Comparison of ENCODE assay signal across 18 cellular contexts in the genomic region with DNA sequence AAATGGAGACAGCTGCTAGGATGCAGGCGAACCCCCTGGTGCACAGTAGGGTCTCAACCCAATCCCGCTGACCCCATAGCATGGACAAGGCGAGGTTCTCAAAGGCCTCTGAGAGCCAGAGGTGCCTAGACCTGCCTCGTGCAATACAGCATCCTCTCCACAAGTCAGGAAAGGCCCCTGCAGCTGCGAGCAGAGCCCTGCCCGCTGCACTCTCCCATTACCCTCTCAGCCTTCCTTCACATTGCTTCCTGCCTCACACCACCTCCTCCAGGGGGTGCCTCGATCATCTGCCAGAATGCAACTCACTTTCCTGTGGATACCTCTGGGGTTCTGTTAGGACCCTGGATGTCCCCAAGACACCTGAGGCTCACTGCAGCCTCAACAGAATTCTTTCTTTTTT. TPM values are rescaled to one million over a fixed set of nuclear protein-coding genes. Genes with fewer than 3 reads are reported as not detected.
DNase-seq lines count a peak whose midpoint lies in the region; ATAC-seq, FAIRE-seq and TF ChIP-seq lines count a peak whose summit lies in the region.
"Had no signal": no experiment of that assay in that cellular context is flagged by ENCODE, and none has a peak within 500 bp of the region (broad histone marks: within the 10 kb centered on the region; RNA-seq: fewer than 3 reads in every experiment).

No MANE protein-coding gene starts in this region.

- TF ChIP-seq EP300 in K562 (IDR thresholded peaks at IDR 0.05; ENCODE audit: low read length): no peak

- no peak overlapping the region for H2BK5ac ChIP-seq in trophoblast cell (ENCODE audit: low read depth, low read length, poor library complexity)

- H3K36me3 Mint-ChIP-seq in activated naive CD4-positive, alpha-beta T cell treated with anti-CD3 and anti-CD28 coated beads, Interleukin-2, amount 50 U/mL, for 24 hours: no peaks in the 10 kb centered on the region
- no peaks in the 10 kb centered on the region for H3K36me3 Mint-ChIP-seq in activated naive CD4-positive, alpha-beta T cell treated with anti-CD3 and anti-CD28 coated beads, Interleukin-2, amount 50 U/mL, for 72 hours
- H3K36me3 Mint-ChIP-seq: memory B cell; natural killer cell treated with Interleukin-12 subunit alpha and Interleukin-12 subunit beta and Interleukin-15 and Interleukin-18, amount 100 ng/mL, for 72 hours had no signal

- FAIRE-seq in K562 (lab: Jason Lieb, UNC): no peak
- FAIRE-seq: D721Med, HTR-8/SVneo, islet of Langerhans had no signal

- DNase-seq in activated naive CD4-positive, alpha-beta T cell treated with anti-CD3 and anti-CD28 coated beads, Interleukin-2, amount 50 U/mL, for 72 hours (ENCODE audit: low spot score in 2 of 2): no peak
- DNase-seq in K562 (ENCODE audit: extremely low read depth in 1 of 4, low spot score in 3 of 4) (no peak), trophoblast cell (no peak), NCI-H2196 (lab: John Stamatoyannopoulos, UW; ENCODE audit: unreplicated experiment) (no peak), NCI-H2227 (lab: John Stamatoyannopoulos, UW; ENCODE audit: unreplicated experiment) (no peak)
- DNase-seq: aorta, NCI-H1694 had no signal

- no peak overlapping the region for H4K91ac ChIP-seq in trophoblast cell (ENCODE audit: low read depth, low read length)

- H3F3A ChIP-seq in Loucy (ENCODE audit: low read depth): no peaks in the 10 kb centered on the region

- intact Hi-C loops in K562 (cut with micrococcal nuclease): no loop called here

- no peak for TF ChIP-seq POLR2A in K562 (conservative IDR thresholded peaks at IDR 0.05)

- no peaks in the 10 kb centered on the region for H3K9me3 Mint-ChIP-seq in activated naive CD4-positive, alpha-beta T cell treated with anti-CD3 and anti-CD28 coated beads, Interleukin-2, amount 50 U/mL, for 24 hours
- H3K9me3 Mint-ChIP-seq in activated naive CD4-positive, alpha-beta T cell treated with anti-CD3 and anti-CD28 coated beads, Interleukin-2, amount 50 U/mL, for 72 hours: no peaks in the 10 kb centered on the region
- H3K9me3 Mint-ChIP-seq: memory B cell; natural killer cell treated with Interleukin-12 subunit alpha and Interleukin-12 subunit beta and Interleukin-15 and Interleukin-18, amount 100 ng/mL, for 72 hours had no signal

- H3K23ac ChIP-seq in trophoblast cell (ENCODE audit: low read length): no peak overlapping the region

- H3K9me2 ChIP-seq in Loucy (replicated peaks; ENCODE audit: low read depth, low read length): no peaks in the 10 kb centered on the region

- TF ChIP-seq RAD21 in K562 (CRISPR knock-in tag; conservative IDR thresholded peaks at IDR 0.05 in 1 of 2, IDR thresholded peaks at IDR 0.05 in 1 of 2): no peak

- no peaks in the 10 kb centered on the region for H3K27me3 ChIP-seq in Loucy (ENCODE audit: insufficient read depth, low read length, poor library complexity, severe bottlenecking)
- H3K27me3 ChIP-seq in K562 (ENCODE audit: control insufficient read depth in 2 of 2, insufficient read depth in 2 of 2, low read length in 2 of 2): 0 out of 5 replicates have a peak, but pooled peaks cover 0 to 4% of the 10 kb centered on the region in 2 experiments
- no peaks in the 10 kb centered on the region for H3K27me3 ChIP-seq in trophoblast cell (ENCODE audit: insufficient read depth, low read length)

- H3K4me3 Mint-ChIP-seq in activated naive CD4-positive, alpha-beta T cell treated with anti-CD3 and anti-CD28 coated beads, Interleukin-2, amount 50 U/mL, for 24 hours: no peak overlapping the region
- H3K4me3 Mint-ChIP-seq: activated CD4-positive, alpha-beta T cell treated with anti-CD3 and anti-CD28 coated beads for 36 hours; memory B cell; natural killer cell treated with Interleukin-12 subunit alpha and Interleukin-12 subunit beta and Interleukin-15 and Interleukin-18, amount 100 ng/mL, for 72 hours had no signal

- peaks cover 66% of the 10 kb centered on the region for H3K4me1 Mint-ChIP-seq in activated naive CD4-positive, alpha-beta T cell treated with anti-CD3 and anti-CD28 coated beads, Interleukin-2, amount 50 U/mL, for 24 hours

- H4K12ac ChIP-seq in trophoblast cell (ENCODE audit: low read depth, low read length): no peak overlapping the region

- no peak overlapping the region for H3K4ac ChIP-seq in trophoblast cell (ENCODE audit: low read depth, low read length)

- peak overlapping the region; percentile 37 for H2BK12ac ChIP-seq in trophoblast cell (ENCODE audit: low read length)

- H3K9me1 ChIP-seq in K562 (ENCODE audit: control insufficient read depth, insufficient read depth, low read length): no peaks in the 10 kb centered on the region

- CTCF ChIA-PET in K562 (lab: Yijun Ruan, JAX; ENCODE audit: low intra/inter-chr PET ratio): interaction anchor here (2.8 kb wide), 1 partner anchor 144 kb away, joined by 25 read pairs; no protein-coding TSS in a partner anchor

- in situ Hi-C loops in K562 (cut with MboI): loop anchor here (5.0 kb wide), 1 partner anchor 146 kb away; no protein-coding TSS in a partner anchor

- ATAC-seq in activated naive CD4-positive, alpha-beta T cell treated with anti-CD3 and anti-CD28 coated beads, Interleukin-2, amount 50 U/mL, for 72 hours: no peak
- ATAC-seq in K562 (peak; percentile 22; the same call in 1 of the 3 replicates), HG03439 (IDR thresholded peaks at IDR 0.05; ENCODE audit: unreplicated experiment) (no peak)

- no peaks in the 10 kb centered on the region for H3K27me3 Mint-ChIP-seq in activated naive CD4-positive, alpha-beta T cell treated with anti-CD3 and anti-CD28 coated beads, Interleukin-2, amount 50 U/mL, for 24 hours
- H3K27me3 Mint-ChIP-seq: activated CD4-positive, alpha-beta T cell treated with anti-CD3 and anti-CD28 coated beads for 36 hours had no signal

- peaks cover 17% of the 10 kb centered on the region; the same call in 1 of the 2 replicates for H3K79me2 ChIP-seq in Loucy (ENCODE audit: insufficient read depth, low read length)
- H3K79me2 ChIP-seq in K562 (ENCODE audit: control insufficient read depth, insufficient read depth, low read length): no peaks in the 10 kb centered on the region
- no peaks in the 10 kb centered on the region for H3K79me2 ChIP-seq in trophoblast cell (ENCODE audit: control insufficient read depth, insufficient read depth, low read length, poor library complexity)

- peak overlapping the region; percentile 7 for H3K18ac ChIP-seq in trophoblast cell (ENCODE audit: low read length)

- H3K27ac Mint-ChIP-seq in activated naive CD4-positive, alpha-beta T cell treated with anti-CD3 and anti-CD28 coated beads, Interleukin-2, amount 50 U/mL, for 24 hours: peak overlapping the region; percentile 72
- H3K27ac Mint-ChIP-seq in activated naive CD4-positive, alpha-beta T cell treated with anti-CD3 and anti-CD28 coated beads, Interleukin-2, amount 50 U/mL, for 72 hours: no peak overlapping the region
- H3K27ac Mint-ChIP-seq: activated CD4-positive, alpha-beta T cell treated with anti-CD3 and anti-CD28 coated beads for 36 hours; memory B cell; natural killer cell treated with Interleukin-12 subunit alpha and Interleukin-12 subunit beta and Interleukin-15 and Interleukin-18, amount 100 ng/mL, for 72 hours had no signal

- TF ChIP-seq CTCF in Loucy (conservative IDR thresholded peaks at IDR 0.05; ENCODE audit: low read length) (no peak), K562 (IDR thresholded peaks at IDR 0.05 in 2 of 3, conservative IDR thresholded peaks at IDR 0.05 in 1 of 3; ENCODE audit: insufficient read depth in 2 of 3, low read depth in 1 of 3, low read length in 3 of 3) (no peak)

- no peak overlapping the region for H4K8ac ChIP-seq in trophoblast cell (ENCODE audit: low read depth, low read length)

- H3K14ac ChIP-seq in trophoblast cell (ENCODE audit: low read length): no peak overlapping the region

- POLR2A ChIA-PET in K562 (lab: Yijun Ruan, JAX): no interaction called here

- no peak overlapping the region for H2AK5ac ChIP-seq in trophoblast cell (ENCODE audit: low read length)

- peak overlapping the region; percentile 12 for H3K4me2 ChIP-seq in Loucy (ENCODE audit: low read depth, low read length, poor library complexity, severe bottlenecking)
- no peak overlapping the region for H3K4me2 ChIP-seq in K562 (ENCODE audit: insufficient read depth, low read length)
- no peak overlapping the region for H3K4me2 ChIP-seq in trophoblast cell (ENCODE audit: low read length)
- H3K4me2 ChIP-seq: smooth muscle cell had no signal

- H3K4me3 ChIP-seq in Loucy (ENCODE audit: low read length, poor library complexity, severe bottlenecking) (no peak overlapping the region), K562 (no peak overlapping the region), trophoblast cell (ENCODE audit: low read depth, low read length) (peak overlapping the region; percentile 25)
- H3K4me3 ChIP-seq: SK-N-MC, smooth muscle cell had no signal

- H3K9me3 ChIP-seq in Loucy (ENCODE audit: insufficient read depth, low read depth, low read length): no peaks in the 10 kb centered on the region
- no peaks in the 10 kb centered on the region for H3K9me3 ChIP-seq in K562 (replicated peaks; ENCODE audit: control insufficient read depth, insufficient read depth, low read depth, low read length)
- H3K9me3 ChIP-seq in trophoblast cell (ENCODE audit: insufficient read depth, low read depth, low read length): no peaks in the 10 kb centered on the region

- H4K20me1 ChIP-seq in Loucy (ENCODE audit: insufficient read depth, low read length, poor library complexity, severe bottlenecking) (no peaks in the 10 kb centered on the region), K562 (replicated peaks; ENCODE audit: control insufficient read depth, insufficient read depth, low read length) (no peaks in the 10 kb centered on the region; the same call in none of the 2 replicates)

- 32% methylated on average over 6 of the region's 7 CpGs for WGBS in K562 (ENCODE audit: insufficient coverage, low coverage, missing lambda C conversion rate)
- no CpG with 5 or more reads among the region's 7 CpGs for WGBS in trophoblast cell (ENCODE audit: extremely low coverage, insufficient coverage, insufficient read length)

- BruUV-seq in K562 (replicated peaks; lab: Mats Ljungman, UMichigan): no TSS peak

- H3K27ac ChIP-seq in K562 (ENCODE audit: extremely low read depth, low read depth, low read length) (no peak overlapping the region), trophoblast cell (ENCODE audit: low read depth, low read length) (no peak overlapping the region)
- H3K27ac ChIP-seq: SK-N-MC had no signal

- H2AFZ ChIP-seq in Loucy (ENCODE audit: low read length) (no peak overlapping the region), K562 (ENCODE audit: low read depth, low read length) (no peak overlapping the region), trophoblast cell (ENCODE audit: insufficient read depth, low read length, poor library complexity) (no peak overlapping the region)

- H2BK120ac ChIP-seq in trophoblast cell (ENCODE audit: insufficient read depth, low read length, poor library complexity): no peak overlapping the region

- peaks cover 5% of the 10 kb centered on the region for H3K79me1 ChIP-seq in trophoblast cell (ENCODE audit: low read length)

- H3K9ac ChIP-seq in Loucy (ENCODE audit: low read depth, low read length, poor library complexity, severe bottlenecking) (peak overlapping the region; percentile 3), K562 (ENCODE audit: insufficient read depth in 1 of 2, low read depth in 2 of 2, low read length in 2 of 2) (no peak overlapping the region), trophoblast cell (ENCODE audit: low read length) (no peak overlapping the region)

- H3K36me3 ChIP-seq in Loucy (ENCODE audit: insufficient read depth, low read length) (no peaks in the 10 kb centered on the region), K562 (ENCODE audit: control insufficient read depth, insufficient read depth, low read length) (no peaks in the 10 kb centered on the region), trophoblast cell (ENCODE audit: control insufficient read depth in 1 of 2, insufficient read depth in 2 of 2, low read length in 2 of 2) (no peaks in the 10 kb centered on the region)

- H3K4me1 ChIP-seq in Loucy (ENCODE audit: insufficient read depth, low read length, poor library complexity, severe bottlenecking) (peaks cover 57% of the 10 kb centered on the region), K562 (replicated peaks in 1 of 2; ENCODE audit: control insufficient read depth in 2 of 2, insufficient read depth in 2 of 2, low read length in 2 of 2) (peaks cover 6 to 20% of the 10 kb centered on the region in 2 experiments; a peak in 4 of 5 replicates), trophoblast cell (ENCODE audit: control insufficient read depth in 1 of 2, insufficient read depth in 2 of 2, low read length in 2 of 2) (peaks cover 42 to 43% of the 10 kb centered on the region in 2 experiments)

RNA-seq across cellular contexts. Expression of a gene that starts 42.8 kb away (rescaled TPM):
- total RNA-seq in activated naive CD4-positive, alpha-beta T cell treated with anti-CD3 and anti-CD28 coated beads, Interleukin-2, amount 50 U/mL, for 72 hours: 10 to 100 TPM; 68.9 to 75.0 TPM
- 51.3 and 53.3 TPM in 2 replicates for total RNA-seq in K562 (2011; cell fraction: chromatin; rRNA removed; ENCODE audit: low replicate concordance)
- total RNA-seq in K562 (2011; cell fraction: nucleolus; rRNA removed): 28.7 and 31.3 TPM in 2 replicates
- total RNA-seq in K562 (2011; cell fraction: nucleoplasm; rRNA removed): 20.4 and 27.4 TPM in 2 replicates
- total RNA-seq in K562 (2014; rRNA removed) (22.5 and 26.7 TPM in 2 replicates), K562 (2014; rRNA removed; fragmentation: Illumina TruSeq; extraction: Trizol) (17.5 and 17.6 TPM in 2 replicates), K562 (2015; rRNA removed; fragmentation: Illumina TruSeq; extraction: Trizol) (19.0 TPM in 2 replicates), K562 (2021) (37.5 and 43.6 TPM in 2 replicates)
- polyA plus RNA-seq in K562 (2011; rRNA removed) (12.9 and 13.5 TPM in 2 replicates), K562 (2014; fragmentation: Illumina TruSeq; extraction: Trizol) (15.9 and 18.6 TPM in 2 replicates), K562 (2014; fragmentation: Nextera tagmentation; extraction: Ambion mirVana) (under 1 TPM; 0.35 to 0.44 TPM), K562 (2014; rRNA removed) (12.9 and 13.3 TPM in 2 replicates)
- polyA plus RNA-seq in K562 (2011; cell fraction: cytosol; rRNA removed): 11.1 and 12.3 TPM in 2 replicates
- 10.2 and 12.3 TPM in 2 replicates for polyA plus RNA-seq in K562 (2011; cell fraction: nucleus; rRNA removed)
- polyA plus RNA-seq in K562 (2012): 10.1 and 12.6 TPM in 2 replicates
- 38.3 and 38.9 TPM in 2 replicates for polyA minus RNA-seq in K562 (2011; rRNA and poly(A)+ RNA removed)
- 21.9 and 23.8 TPM in 2 replicates for polyA minus RNA-seq in K562 (2011; cell fraction: cytosol; rRNA and poly(A)+ RNA removed)
- polyA minus RNA-seq in K562 (2011; cell fraction: nucleus; rRNA and poly(A)+ RNA removed): 10.5 and 15.9 TPM in 2 replicates
- 13.8 and 14.7 TPM in 2 replicates for polyA plus RNA-seq in trophoblast cell (2013)
